Comparison of ENCODE assay signal across 1 cellular context in the genomic region with DNA sequence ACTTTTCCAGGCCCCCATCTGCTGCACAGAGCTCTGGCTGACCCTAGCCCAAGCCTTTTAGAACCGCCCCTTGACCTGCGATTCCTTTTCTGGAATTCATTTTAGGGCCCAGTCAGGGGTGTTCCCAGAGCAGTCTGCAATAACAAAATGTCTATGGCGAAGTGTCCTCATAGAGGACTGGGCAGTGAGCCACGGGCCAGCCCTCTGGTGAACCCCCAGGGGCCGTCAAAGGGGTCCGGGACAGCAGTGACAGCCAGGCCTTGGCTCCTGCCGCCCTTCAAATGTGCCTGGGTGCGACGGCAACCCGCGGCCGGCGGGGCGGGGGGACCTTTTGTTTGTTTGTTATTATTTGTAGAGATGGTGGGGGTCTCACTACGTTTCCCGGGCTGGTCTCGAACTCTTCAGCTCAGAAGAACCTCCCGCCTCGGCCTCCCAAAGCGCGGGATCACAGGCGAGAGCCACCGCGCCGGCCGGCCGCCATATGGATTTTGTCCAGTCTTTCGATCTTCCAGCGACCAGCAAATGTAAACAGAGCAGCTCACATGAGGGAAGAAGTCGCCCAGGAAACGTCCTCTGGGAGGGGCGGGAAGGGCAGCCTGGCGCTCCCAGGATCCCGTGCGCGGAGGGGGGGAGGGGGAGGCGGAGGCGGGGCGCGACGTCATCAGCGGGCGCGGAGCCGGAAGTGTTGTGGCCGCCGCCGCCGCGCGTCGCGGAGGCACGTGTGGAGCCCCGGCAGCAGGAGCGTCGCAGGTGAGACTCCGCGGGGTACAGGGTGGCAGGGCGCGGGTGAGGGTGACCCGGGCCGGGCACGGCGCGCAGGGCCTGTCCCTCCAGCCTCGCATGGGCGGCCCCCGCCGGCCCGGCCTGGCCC.
TF ChIP-seq lines count a peak whose summit lies in the region.

Gene TRMT61A (plus strand): TSS at position 685 of the 871 bp plus-strand sequence. CDS start 783 bp downstream, outside the sequence.

TF ChIP-seq in K562, 482 proteins besides CTCF, POLR2A, EP300 and RAD21 (continued from another document and continues in another):
- TF ChIP-seq ZBTB40 (IDR thresholded peaks at IDR 0.05) (no peak), ZBTB40 (CRISPR knock-in tag; IDR thresholded peaks at IDR 0.05) (no peak), MCM5 (IDR thresholded peaks at IDR 0.05; ENCODE audit: low read depth) (no peak), CUX1 (CRISPR knock-in tag; IDR thresholded peaks at IDR 0.05) (no peak), MYC (IDR thresholded peaks at IDR 0.05; ENCODE audit: low read depth, low read length) (peak; percentile 84), MYC (CRISPR knock-in tag; IDR thresholded peaks at IDR 0.05; ENCODE audit: borderline replicate concordance, low read depth) (0 out of 2 replicates have a peak, but pooled peaks have one; percentile 28), ZNF354B (CRISPR knock-in tag; IDR thresholded peaks at IDR 0.05) (no peak), ZNF253 (CRISPR knock-in tag; conservative IDR thresholded peaks at IDR 0.05) (no peak), HMG20B (CRISPR knock-in tag; IDR thresholded peaks at IDR 0.05) (no peak), NCOA6 (IDR thresholded peaks at IDR 0.05) (no peak), TRIM24 (IDR thresholded peaks at IDR 0.05) (no peak), PYGO2 (tag; IDR thresholded peaks at IDR 0.05) (no peak), EZH2 (IDR thresholded peaks at IDR 0.05; ENCODE audit: borderline replicate concordance, low read depth, low read length) (no peak), SUPT5H (IDR thresholded peaks at IDR 0.05) (0 out of 2 replicates have a peak, but pooled peaks have one; percentile 28), MAZ (CRISPR knock-in tag; conservative IDR thresholded peaks at IDR 0.05 in 1 of 2, IDR thresholded peaks at IDR 0.05 in 1 of 2) (0 out of 4 replicates have a peak, but pooled peaks of 1 of the 2 experiments have one; percentile 16), HDAC6 (IDR thresholded peaks at IDR 0.05; ENCODE audit: low read depth, low read length) (no peak), ZKSCAN8 (CRISPR knock-in tag; IDR thresholded peaks at IDR 0.05) (no peak), HIVEP1 (CRISPR knock-in tag; IDR thresholded peaks at IDR 0.05) (no peak), RHOXF2B (CRISPR knock-in tag; conservative IDR thresholded peaks at IDR 0.05) (no peak)
- TF ChIP-seq, protein P1, sequence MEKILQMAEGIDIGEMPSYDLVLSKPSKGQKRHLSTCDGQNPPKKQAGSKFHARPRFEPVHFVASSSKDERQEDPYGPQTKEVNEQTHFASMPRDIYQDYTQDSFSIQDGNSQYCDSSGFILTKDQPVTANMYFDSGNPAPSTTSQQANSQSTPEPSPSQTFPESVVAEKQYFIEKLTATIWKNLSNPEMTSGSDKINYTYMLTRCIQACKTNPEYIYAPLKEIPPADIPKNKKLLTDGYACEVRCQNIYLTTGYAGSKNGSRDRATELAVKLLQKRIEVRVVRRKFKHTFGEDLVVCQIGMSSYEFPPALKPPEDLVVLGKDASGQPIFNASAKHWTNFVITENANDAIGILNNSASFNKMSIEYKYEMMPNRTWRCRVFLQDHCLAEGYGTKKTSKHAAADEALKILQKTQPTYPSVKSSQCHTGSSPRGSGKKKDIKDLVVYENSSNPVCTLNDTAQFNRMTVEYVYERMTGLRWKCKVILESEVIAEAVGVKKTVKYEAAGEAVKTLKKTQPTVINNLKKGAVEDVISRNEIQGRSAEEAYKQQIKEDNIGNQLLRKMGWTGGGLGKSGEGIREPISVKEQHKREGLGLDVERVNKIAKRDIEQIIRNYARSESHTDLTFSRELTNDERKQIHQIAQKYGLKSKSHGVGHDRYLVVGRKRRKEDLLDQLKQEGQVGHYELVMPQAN (IDR thresholded peaks at IDR 0.05; ENCODE audit: borderline replicate concordance) = 0 out of 2 replicates have a peak, but pooled peaks have one; percentile 28
- TF ChIP-seq, protein P2, sequence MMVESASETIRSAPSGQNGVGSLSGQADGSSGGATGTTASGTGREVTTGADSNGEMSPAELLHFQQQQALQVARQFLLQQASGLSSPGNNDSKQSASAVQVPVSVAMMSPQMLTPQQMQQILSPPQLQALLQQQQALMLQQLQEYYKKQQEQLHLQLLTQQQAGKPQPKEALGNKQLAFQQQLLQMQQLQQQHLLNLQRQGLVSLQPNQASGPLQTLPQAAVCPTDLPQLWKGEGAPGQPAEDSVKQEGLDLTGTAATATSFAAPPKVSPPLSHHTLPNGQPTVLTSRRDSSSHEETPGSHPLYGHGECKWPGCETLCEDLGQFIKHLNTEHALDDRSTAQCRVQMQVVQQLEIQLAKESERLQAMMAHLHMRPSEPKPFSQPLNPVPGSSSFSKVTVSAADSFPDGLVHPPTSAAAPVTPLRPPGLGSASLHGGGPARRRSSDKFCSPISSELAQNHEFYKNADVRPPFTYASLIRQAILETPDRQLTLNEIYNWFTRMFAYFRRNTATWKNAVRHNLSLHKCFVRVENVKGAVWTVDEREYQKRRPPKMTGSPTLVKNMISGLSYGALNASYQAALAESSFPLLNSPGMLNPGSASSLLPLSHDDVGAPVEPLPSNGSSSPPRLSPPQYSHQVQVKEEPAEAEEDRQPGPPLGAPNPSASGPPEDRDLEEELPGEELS (CRISPR knock-in tag; IDR thresholded peaks at IDR 0.05; ENCODE audit: borderline replicate concordance) = no peak
- TF ChIP-seq, protein P3, sequence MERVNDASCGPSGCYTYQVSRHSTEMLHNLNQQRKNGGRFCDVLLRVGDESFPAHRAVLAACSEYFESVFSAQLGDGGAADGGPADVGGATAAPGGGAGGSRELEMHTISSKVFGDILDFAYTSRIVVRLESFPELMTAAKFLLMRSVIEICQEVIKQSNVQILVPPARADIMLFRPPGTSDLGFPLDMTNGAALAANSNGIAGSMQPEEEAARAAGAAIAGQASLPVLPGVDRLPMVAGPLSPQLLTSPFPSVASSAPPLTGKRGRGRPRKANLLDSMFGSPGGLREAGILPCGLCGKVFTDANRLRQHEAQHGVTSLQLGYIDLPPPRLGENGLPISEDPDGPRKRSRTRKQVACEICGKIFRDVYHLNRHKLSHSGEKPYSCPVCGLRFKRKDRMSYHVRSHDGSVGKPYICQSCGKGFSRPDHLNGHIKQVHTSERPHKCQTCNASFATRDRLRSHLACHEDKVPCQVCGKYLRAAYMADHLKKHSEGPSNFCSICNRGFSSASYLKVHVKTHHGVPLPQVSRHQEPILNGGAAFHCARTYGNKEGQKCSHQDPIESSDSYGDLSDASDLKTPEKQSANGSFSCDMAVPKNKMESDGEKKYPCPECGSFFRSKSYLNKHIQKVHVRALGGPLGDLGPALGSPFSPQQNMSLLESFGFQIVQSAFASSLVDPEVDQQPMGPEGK (CRISPR knock-in tag; IDR thresholded peaks at IDR 0.05; ENCODE audit: borderline replicate concordance) = no peak
- TF ChIP-seq, protein P4, sequence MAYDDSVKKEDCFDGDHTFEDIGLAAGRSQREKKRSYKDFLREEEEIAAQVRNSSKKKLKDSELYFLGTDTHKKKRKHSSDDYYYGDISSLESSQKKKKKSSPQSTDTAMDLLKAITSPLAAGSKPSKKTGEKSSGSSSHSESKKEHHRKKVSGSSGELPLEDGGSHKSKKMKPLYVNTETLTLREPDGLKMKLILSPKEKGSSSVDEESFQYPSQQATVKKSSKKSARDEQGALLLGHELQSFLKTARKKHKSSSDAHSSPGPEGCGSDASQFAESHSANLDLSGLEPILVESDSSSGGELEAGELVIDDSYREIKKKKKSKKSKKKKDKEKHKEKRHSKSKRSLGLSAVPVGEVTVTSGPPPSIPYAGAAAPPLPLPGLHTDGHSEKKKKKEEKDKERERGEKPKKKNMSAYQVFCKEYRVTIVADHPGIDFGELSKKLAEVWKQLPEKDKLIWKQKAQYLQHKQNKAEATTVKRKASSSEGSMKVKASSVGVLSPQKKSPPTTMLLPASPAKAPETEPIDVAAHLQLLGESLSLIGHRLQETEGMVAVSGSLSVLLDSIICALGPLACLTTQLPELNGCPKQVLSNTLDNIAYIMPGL (CRISPR knock-in tag; IDR thresholded peaks at IDR 0.05) = no peak
- TF ChIP-seq, protein P5, sequence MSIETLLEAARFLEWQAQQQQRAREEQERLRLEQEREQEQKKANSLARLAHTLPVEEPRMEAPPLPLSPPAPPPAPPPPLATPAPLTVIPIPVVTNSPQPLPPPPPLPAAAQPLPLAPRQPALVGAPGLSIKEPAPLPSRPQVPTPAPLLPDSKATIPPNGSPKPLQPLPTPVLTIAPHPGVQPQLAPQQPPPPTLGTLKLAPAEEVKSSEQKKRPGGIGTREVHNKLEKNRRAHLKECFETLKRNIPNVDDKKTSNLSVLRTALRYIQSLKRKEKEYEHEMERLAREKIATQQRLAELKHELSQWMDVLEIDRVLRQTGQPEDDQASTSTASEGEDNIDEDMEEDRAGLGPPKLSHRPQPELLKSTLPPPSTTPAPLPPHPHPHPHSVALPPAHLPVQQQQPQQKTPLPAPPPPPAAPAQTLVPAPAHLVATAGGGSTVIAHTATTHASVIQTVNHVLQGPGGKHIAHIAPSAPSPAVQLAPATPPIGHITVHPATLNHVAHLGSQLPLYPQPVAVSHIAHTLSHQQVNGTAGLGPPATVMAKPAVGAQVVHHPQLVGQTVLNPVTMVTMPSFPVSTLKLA (conservative IDR thresholded peaks at IDR 0.05) = peak; percentile 57 to 85
